ENCODE assay signal across 10 cellular contexts in genomic region chr5:56829137-56829536, GRCh38. TPM values are rescaled to one million over a fixed set of nuclear protein-coding genes. Genes with fewer than 3 reads are reported as not detected.
DNase-seq lines count a peak whose midpoint lies in the region; ATAC-seq and TF ChIP-seq lines count a peak whose summit lies in the region.
"Had no signal": no experiment of that assay in that cellular context is flagged by ENCODE, and none has a peak within 500 bp of the region (broad histone marks: within the 10 kb centered on the region; RNA-seq: fewer than 3 reads in every experiment).

No MANE protein-coding gene starts in this region.

- peaks cover 0 to 2% (median 0%) of the 10 kb centered on the region in 3 donors for H3K36me3 Mint-ChIP-seq in naive thymus-derived CD8-positive, alpha-beta T cell

- peaks cover 42% of the 10 kb centered on the region for H3K4me1 ChIP-seq in HAP-1

- no peaks in the 10 kb centered on the region for H3K27me3 Mint-ChIP-seq in naive thymus-derived CD8-positive, alpha-beta T cell

- H3K27ac Mint-ChIP-seq in naive thymus-derived CD8-positive, alpha-beta T cell = peak overlapping the region in 8 of 10 donors; percentile 23 to 87 (median 68)

- H3K27me3 ChIP-seq in GM06990 (replicated peaks; ENCODE audit: control insufficient read depth, insufficient read depth, low read length) (no peaks in the 10 kb centered on the region), HAP-1 (ENCODE audit: low read depth) (no peaks in the 10 kb centered on the region)

- POLR2A ChIA-PET in naive thymus-derived CD8-positive, alpha-beta T cell (lab: Charles Lee) = interaction anchor here (0.7 kb wide), 2 partner anchors 9 to 12 kb away, joined by 3 to 4 read pairs; no protein-coding TSS in a partner anchor

- H3K4me3 ChIP-seq in GM06990 (replicated peaks; ENCODE audit: low read depth, low read length) (peak overlapping the region; percentile 33), HAP-1 (no peak overlapping the region)
- H3K4me3 ChIP-seq: SK-N-MC, thoracic aorta had no signal

- H3K4me3 Mint-ChIP-seq in naive thymus-derived CD8-positive, alpha-beta T cell = peak overlapping the region in 9 of 10 donors; percentile 10 to 67 (median 42)

- peaks cover 42 to 96% (median 86%) of the 10 kb centered on the region in 4 donors for H3K4me1 Mint-ChIP-seq in naive thymus-derived CD8-positive, alpha-beta T cell

- no peak for DNase-seq in GM06990 (ENCODE audit: extremely low read depth, insufficient read length)
- DNase-seq in HT1080 (ENCODE audit: low read depth) = peak; percentile 83
- peak; percentile 61 for DNase-seq in activated T-cell treated with anti-CD3 and anti-CD28 coated beads, Interleukin-2, amount 50 U/mL, for 1 hour
- DNase-seq in naive thymus-derived CD8-positive, alpha-beta T cell = peak in 4 of 10 donors; percentile 22 to 34 (median 29)
- no peak for DNase-seq in G401 (ENCODE audit: low spot score)
- DNase-seq in mesenteric fat pad (ENCODE audit: low spot score) = no peak
- no peak for DNase-seq in OCI-M2 (lab: John Stamatoyannopoulos, UW; ENCODE audit: unreplicated experiment)
- no peak for DNase-seq in HAP-1 (ENCODE audit: low spot score in 2 of 2)

- H3K9me3 ChIP-seq in HAP-1 = no peaks in the 10 kb centered on the region
- H3K9me3 ChIP-seq: thoracic aorta had no signal

- H3K36me3 ChIP-seq in GM06990 (ENCODE audit: control insufficient read depth, insufficient read depth, low read length) (no peaks in the 10 kb centered on the region), HAP-1 (replicated peaks) (no peaks in the 10 kb centered on the region)
- H3K36me3 ChIP-seq: thoracic aorta had no signal

- TF ChIP-seq CTCF in GM06990 (IDR thresholded peaks at IDR 0.05; ENCODE audit: insufficient read depth, low read length, poor library complexity, severe bottlenecking) = no peak

- in situ Hi-C loops in G401 (cut with HindIII; ENCODE audit: low sequenced_read_pairs) (no loop called here), HAP-1 (cut with MboI; ENCODE audit: low sequenced_read_pairs) (loop anchor here (10.0 to 25.0 kb wide), 2 partner anchors 554 to 892 kb away; no protein-coding TSS in a partner anchor)

- no peaks in the 10 kb centered on the region for H3K9me3 Mint-ChIP-seq in naive thymus-derived CD8-positive, alpha-beta T cell

- ATAC-seq in naive thymus-derived CD8-positive, alpha-beta T cell = peak; percentile 68 to 69

RNA-seq across cellular contexts. Expression of gene MAP3K1, which starts 13.8 kb away (rescaled TPM):
- total RNA-seq in HT1080 (2014; rRNA removed; shearing (Covaris generic)) = 4.4 and 5.1 TPM in 2 replicates
- 2.9 and 3.8 TPM in 2 replicates for polyA plus RNA-seq in HT1080 (2015; cell fraction: cytosol; rRNA removed)
- polyA plus RNA-seq in HT1080 (2015; cell fraction: nucleus; rRNA removed) = 7.8 and 10.3 TPM in 2 replicates
- 10 to 100 TPM; 35.6 to 38.0 TPM for total RNA-seq in naive thymus-derived CD8-positive, alpha-beta T cell
- 10 to 100 TPM; 15.3 to 20.3 (median 19.2) TPM for polyA plus RNA-seq in naive thymus-derived CD8-positive, alpha-beta T cell
- total RNA-seq in G401 (2014; rRNA removed; shearing (Covaris generic)) = 2.8 and 6.8 TPM in 2 replicates
- total RNA-seq in mesenteric fat pad = 16.5 TPM

Comparison
In these comparisons a context has a peak if more than half of its experiments do, and no peak if none do; other contexts are left out.
1. DNase-seq: peak in HT1080 (single experiment) and activated T-cell treated with anti-CD3 and anti-CD28 coated beads, Interleukin-2, amount 50 U/mL, for 1 hour (single experiment); none in GM06990 (single experiment), G401 (single experiment), mesenteric fat pad (single experiment), OCI-M2 (single experiment) and HAP-1 (0 of 2).